Comparison of ENCODE assay signal across 1 cellular context in the genomic region with DNA sequence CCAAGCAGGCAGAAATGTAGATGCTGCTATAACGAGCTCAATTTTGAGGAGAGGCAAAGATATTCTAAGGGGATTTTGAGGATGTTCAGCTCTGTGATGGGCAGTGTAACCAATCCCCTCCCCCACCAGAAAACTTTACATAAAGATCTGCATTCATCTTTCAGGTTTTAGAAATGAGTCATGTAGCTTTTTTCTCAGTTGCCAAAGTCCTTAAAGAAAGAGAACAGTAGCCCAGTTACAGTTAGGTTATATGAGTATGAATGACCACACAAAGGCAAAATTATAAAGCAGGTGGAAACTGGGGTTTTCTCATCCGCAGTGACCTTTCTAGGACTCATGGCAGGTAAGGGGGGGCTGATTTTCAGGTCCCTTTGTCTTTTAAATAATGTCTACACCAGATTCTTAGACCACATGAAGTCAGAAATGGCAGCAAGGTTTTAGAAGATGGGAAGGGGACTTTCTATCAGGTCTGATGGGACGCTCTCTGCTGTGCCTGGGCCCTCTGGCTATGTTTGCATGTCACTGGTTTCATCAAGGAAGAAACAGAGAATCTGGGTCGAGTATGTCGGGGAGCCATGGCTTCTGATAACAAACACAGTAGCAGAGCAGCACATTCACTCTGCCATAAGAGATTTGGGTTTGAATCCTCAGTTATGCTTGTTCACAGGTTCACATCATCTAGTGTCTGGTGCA.
TF ChIP-seq lines count a peak whose summit lies in the region.

No MANE protein-coding gene starts in this region.

TF ChIP-seq in GM12878, 131 proteins besides CTCF, POLR2A, EP300 and RAD21 (continued from another document and continues in another):
- peak; percentile 86 for TF ChIP-seq ATF2 (IDR thresholded peaks at IDR 0.05; ENCODE audit: low read length)
- TF ChIP-seq BMI1 (IDR thresholded peaks at IDR 0.05; ENCODE audit: borderline replicate concordance) = no peak
- TF ChIP-seq FOS (IDR thresholded peaks at IDR 0.05; ENCODE audit: borderline replicate concordance, extremely low read depth, insufficient read length) = no peak
- no peak for TF ChIP-seq GATAD2B (conservative IDR thresholded peaks at IDR 0.05; ENCODE audit: low read depth)
- TF ChIP-seq CHD1 (IDR thresholded peaks at IDR 0.05; ENCODE audit: low read depth, low read length) = no peak
- TF ChIP-seq EGR1 (IDR thresholded peaks at IDR 0.05; ENCODE audit: borderline replicate concordance in 1 of 2, low read depth in 2 of 2, low read length in 2 of 2) = no peak
- no peak for TF ChIP-seq PBX3 (IDR thresholded peaks at IDR 0.05; ENCODE audit: insufficient replicate concordance, low read depth, low read length)
- no peak for TF ChIP-seq BRCA1 (IDR thresholded peaks at IDR 0.05; ENCODE audit: low read depth, low read length)
- TF ChIP-seq BCL11A (IDR thresholded peaks at IDR 0.05; ENCODE audit: low read depth, low read length) = peak; percentile 62
- TF ChIP-seq REST (IDR thresholded peaks at IDR 0.05; ENCODE audit: low read depth, low read length) = no peak
- peak; percentile 43 for TF ChIP-seq IKZF1 (conservative IDR thresholded peaks at IDR 0.05)
- TF ChIP-seq, protein P1, sequence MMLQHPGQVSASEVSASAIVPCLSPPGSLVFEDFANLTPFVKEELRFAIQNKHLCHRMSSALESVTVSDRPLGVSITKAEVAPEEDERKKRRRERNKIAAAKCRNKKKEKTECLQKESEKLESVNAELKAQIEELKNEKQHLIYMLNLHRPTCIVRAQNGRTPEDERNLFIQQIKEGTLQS (IDR thresholded peaks at IDR 0.05; ENCODE audit: borderline replicate concordance, extremely low read depth, low read depth, low read length) = no peak
- TF ChIP-seq, protein P2, sequence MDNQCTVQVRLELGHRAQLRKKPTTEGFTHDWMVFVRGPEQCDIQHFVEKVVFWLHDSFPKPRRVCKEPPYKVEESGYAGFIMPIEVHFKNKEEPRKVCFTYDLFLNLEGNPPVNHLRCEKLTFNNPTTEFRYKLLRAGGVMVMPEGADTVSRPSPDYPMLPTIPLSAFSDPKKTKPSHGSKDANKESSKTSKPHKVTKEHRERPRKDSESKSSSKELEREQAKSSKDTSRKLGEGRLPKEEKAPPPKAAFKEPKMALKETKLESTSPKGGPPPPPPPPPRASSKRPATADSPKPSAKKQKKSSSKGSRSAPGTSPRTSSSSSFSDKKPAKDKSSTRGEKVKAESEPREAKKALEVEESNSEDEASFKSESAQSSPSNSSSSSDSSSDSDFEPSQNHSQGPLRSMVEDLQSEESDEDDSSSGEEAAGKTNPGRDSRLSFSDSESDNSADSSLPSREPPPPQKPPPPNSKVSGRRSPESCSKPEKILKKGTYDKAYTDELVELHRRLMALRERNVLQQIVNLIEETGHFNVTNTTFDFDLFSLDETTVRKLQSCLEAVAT (IDR thresholded peaks at IDR 0.05) = 0 out of 2 replicates have a peak, but pooled peaks have one; percentile 24
- TF ChIP-seq, protein P3, sequence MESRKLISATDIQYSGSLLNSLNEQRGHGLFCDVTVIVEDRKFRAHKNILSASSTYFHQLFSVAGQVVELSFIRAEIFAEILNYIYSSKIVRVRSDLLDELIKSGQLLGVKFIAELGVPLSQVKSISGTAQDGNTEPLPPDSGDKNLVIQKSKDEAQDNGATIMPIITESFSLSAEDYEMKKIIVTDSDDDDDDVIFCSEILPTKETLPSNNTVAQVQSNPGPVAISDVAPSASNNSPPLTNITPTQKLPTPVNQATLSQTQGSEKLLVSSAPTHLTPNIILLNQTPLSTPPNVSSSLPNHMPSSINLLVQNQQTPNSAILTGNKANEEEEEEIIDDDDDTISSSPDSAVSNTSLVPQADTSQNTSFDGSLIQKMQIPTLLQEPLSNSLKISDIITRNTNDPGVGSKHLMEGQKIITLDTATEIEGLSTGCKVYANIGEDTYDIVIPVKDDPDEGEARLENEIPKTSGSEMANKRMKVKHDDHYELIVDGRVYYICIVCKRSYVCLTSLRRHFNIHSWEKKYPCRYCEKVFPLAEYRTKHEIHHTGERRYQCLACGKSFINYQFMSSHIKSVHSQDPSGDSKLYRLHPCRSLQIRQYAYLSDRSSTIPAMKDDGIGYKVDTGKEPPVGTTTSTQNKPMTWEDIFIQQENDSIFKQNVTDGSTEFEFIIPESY (IDR thresholded peaks at IDR 0.05) = no peak
- no peak for TF ChIP-seq HDGF (IDR thresholded peaks at IDR 0.05)
- no peak for TF ChIP-seq SUZ12 (IDR thresholded peaks at IDR 0.05; ENCODE audit: unreplicated experiment)
- TF ChIP-seq TCF3 (IDR thresholded peaks at IDR 0.05; ENCODE audit: borderline replicate concordance, insufficient read depth, low read depth, low read length) = no peak
- no peak for TF ChIP-seq CBX3 (IDR thresholded peaks at IDR 0.05; ENCODE audit: borderline replicate concordance, low read depth)
- no peak for TF ChIP-seq PAX8 (IDR thresholded peaks at IDR 0.05)
- TF ChIP-seq, protein P4, sequence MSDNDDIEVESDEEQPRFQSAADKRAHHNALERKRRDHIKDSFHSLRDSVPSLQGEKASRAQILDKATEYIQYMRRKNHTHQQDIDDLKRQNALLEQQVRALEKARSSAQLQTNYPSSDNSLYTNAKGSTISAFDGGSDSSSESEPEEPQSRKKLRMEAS (IDR thresholded peaks at IDR 0.05; ENCODE audit: low read depth, low read length) = no peak
- TF ChIP-seq ETV6 (conservative IDR thresholded peaks at IDR 0.05 in 1 of 2, IDR thresholded peaks at IDR 0.05 in 1 of 2; ENCODE audit: borderline replicate concordance in 1 of 2, low read depth in 1 of 2) = peak in 1 of 2 experiments; percentile 72; a peak in 1 of 4 replicates
- no peak for TF ChIP-seq ESRRA (IDR thresholded peaks at IDR 0.05; ENCODE audit: low read length)
- no peak for TF ChIP-seq SRF (IDR thresholded peaks at IDR 0.05; ENCODE audit: low read depth in 2 of 2, low read length in 2 of 2)
- peak; percentile 96 for TF ChIP-seq RUNX3 (IDR thresholded peaks at IDR 0.05; ENCODE audit: low read length)
- TF ChIP-seq, protein P5, sequence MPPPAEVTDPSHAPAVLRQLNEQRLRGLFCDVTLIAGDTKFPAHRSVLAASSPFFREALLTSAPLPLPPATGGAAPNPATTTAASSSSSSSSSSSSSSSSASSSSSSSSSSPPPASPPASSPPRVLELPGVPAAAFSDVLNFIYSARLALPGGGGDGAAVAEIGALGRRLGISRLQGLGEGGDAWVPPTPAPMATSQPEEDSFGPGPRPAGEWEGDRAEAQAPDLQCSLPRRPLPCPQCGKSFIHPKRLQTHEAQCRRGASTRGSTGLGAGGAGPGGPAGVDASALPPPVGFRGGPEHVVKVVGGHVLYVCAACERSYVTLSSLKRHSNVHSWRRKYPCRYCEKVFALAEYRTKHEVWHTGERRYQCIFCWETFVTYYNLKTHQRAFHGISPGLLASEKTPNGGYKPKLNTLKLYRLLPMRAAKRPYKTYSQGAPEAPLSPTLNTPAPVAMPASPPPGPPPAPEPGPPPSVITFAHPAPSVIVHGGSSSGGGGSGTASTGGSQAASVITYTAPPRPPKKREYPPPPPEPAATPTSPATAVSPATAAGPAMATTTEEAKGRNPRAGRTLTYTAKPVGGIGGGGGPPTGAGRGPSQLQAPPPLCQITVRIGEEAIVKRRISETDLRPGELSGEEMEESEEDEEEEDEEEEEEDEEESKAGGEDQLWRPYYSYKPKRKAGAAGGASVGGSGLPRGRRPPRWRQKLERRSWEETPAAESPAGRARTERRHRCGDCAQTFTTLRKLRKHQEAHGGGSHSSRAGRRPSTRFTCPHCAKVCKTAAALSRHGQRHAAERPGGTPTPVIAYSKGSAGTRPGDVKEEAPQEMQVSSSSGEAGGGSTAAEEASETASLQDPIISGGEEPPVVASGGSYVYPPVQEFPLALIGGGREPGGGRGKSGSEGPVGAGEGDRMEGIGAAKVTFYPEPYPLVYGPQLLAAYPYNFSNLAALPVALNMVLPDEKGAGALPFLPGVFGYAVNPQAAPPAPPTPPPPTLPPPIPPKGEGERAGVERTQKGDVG (CRISPR knock-in tag; IDR thresholded peaks at IDR 0.05) = no peak
- TF ChIP-seq, protein P6, sequence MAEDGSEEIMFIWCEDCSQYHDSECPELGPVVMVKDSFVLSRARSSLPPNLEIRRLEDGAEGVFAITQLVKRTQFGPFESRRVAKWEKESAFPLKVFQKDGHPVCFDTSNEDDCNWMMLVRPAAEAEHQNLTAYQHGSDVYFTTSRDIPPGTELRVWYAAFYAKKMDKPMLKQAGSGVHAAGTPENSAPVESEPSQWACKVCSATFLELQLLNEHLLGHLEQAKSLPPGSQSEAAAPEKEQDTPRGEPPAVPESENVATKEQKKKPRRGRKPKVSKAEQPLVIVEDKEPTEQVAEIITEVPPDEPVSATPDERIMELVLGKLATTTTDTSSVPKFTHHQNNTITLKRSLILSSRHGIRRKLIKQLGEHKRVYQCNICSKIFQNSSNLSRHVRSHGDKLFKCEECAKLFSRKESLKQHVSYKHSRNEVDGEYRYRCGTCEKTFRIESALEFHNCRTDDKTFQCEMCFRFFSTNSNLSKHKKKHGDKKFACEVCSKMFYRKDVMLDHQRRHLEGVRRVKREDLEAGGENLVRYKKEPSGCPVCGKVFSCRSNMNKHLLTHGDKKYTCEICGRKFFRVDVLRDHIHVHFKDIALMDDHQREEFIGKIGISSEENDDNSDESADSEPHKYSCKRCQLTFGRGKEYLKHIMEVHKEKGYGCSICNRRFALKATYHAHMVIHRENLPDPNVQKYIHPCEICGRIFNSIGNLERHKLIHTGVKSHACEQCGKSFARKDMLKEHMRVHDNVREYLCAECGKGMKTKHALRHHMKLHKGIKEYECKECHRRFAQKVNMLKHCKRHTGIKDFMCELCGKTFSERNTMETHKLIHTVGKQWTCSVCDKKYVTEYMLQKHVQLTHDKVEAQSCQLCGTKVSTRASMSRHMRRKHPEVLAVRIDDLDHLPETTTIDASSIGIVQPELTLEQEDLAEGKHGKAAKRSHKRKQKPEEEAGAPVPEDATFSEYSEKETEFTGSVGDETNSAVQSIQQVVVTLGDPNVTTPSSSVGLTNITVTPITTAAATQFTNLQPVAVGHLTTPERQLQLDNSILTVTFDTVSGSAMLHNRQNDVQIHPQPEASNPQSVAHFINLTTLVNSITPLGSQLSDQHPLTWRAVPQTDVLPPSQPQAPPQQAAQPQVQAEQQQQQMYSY (CRISPR knock-in tag; IDR thresholded peaks at IDR 0.05) = no peak
- TF ChIP-seq KAT2A (conservative IDR thresholded peaks at IDR 0.05; ENCODE audit: control insufficient read depth, low read depth, low read length) = no peak
- no peak for TF ChIP-seq ZNF207 (IDR thresholded peaks at IDR 0.05; ENCODE audit: borderline replicate concordance)
- peak in 1 of 2 experiments; percentile 71; a peak in 2 of 4 replicates for TF ChIP-seq CEBPB (IDR thresholded peaks at IDR 0.05; ENCODE audit: borderline replicate concordance in 1 of 2, low read depth in 2 of 2, low read length in 2 of 2)
- TF ChIP-seq EZH2 (IDR thresholded peaks at IDR 0.05; ENCODE audit: borderline replicate concordance, control insufficient read depth, low read depth, low read length) = no peak
- peak; percentile 61; the same call in 1 of the 2 replicates for TF ChIP-seq MTA2 (IDR thresholded peaks at IDR 0.05; ENCODE audit: low read depth)
- TF ChIP-seq STAT1 (conservative IDR thresholded peaks at IDR 0.05) = no peak
- TF ChIP-seq, protein P7, sequence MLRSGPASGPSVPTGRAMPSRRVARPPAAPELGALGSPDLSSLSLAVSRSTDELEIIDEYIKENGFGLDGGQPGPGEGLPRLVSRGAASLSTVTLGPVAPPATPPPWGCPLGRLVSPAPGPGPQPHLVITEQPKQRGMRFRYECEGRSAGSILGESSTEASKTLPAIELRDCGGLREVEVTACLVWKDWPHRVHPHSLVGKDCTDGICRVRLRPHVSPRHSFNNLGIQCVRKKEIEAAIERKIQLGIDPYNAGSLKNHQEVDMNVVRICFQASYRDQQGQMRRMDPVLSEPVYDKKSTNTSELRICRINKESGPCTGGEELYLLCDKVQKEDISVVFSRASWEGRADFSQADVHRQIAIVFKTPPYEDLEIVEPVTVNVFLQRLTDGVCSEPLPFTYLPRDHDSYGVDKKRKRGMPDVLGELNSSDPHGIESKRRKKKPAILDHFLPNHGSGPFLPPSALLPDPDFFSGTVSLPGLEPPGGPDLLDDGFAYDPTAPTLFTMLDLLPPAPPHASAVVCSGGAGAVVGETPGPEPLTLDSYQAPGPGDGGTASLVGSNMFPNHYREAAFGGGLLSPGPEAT (IDR thresholded peaks at IDR 0.05; ENCODE audit: low read depth) = peak; percentile 48; the same call in 1 of the 2 replicates
- peak; percentile 83 for TF ChIP-seq CREM (IDR thresholded peaks at IDR 0.05; ENCODE audit: low read depth)
- no peak for TF ChIP-seq SREBF2 (IDR thresholded peaks at IDR 0.05; ENCODE audit: low read length)
- no peak for TF ChIP-seq RB1 (IDR thresholded peaks at IDR 0.05; ENCODE audit: borderline replicate concordance)
